In the genomic region with DNA sequence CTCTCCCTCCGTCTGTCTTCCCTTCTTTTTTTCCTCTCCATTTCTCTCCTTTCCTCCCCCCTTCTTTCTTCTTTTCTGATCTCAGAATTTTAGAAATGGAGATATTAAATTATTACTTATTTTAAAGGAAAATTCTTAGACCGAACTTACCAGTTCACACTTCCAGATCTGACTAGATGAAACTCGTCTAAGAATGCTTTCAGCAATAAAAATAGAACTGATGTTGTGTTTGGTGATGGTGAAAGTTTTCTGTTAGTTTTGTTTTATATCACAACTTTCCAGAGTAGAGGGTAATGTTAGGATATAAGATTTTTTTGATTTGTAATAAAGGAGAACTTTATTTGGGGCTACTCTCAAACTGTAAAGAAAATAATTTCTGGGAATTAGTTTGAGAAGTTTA, we compare ENCODE assay signal across 26 cellular contexts.
A peak's percentile ranks its signal among the peaks of the same experiment; 100 is the strongest.
DNase-seq lines count a peak whose midpoint lies in the region; ATAC-seq, FAIRE-seq and TF ChIP-seq lines count a peak whose summit lies in the region.
"Had no signal": no experiment of that assay in that cellular context is flagged by ENCODE, and none has a peak within 500 bp of the region (broad histone marks: within the 10 kb centered on the region; RNA-seq: fewer than 3 reads in every experiment).

No MANE protein-coding gene starts in this region.

- ATAC-seq in GM18870 (IDR thresholded peaks at IDR 0.05; ENCODE audit: unreplicated experiment) (peak; percentile 67), GM21786 (IDR thresholded peaks at IDR 0.05; ENCODE audit: unreplicated experiment) (peak; percentile 58), GM21528 (IDR thresholded peaks at IDR 0.05; ENCODE audit: low FRiP score, unreplicated experiment) (no peak), HG03196 (IDR thresholded peaks at IDR 0.05; ENCODE audit: unreplicated experiment) (no peak)
- ATAC-seq: WTC11 had no signal

- no peak overlapping the region for H3K27ac ChIP-seq in OCI-LY3 (ENCODE audit: low read length)
- H3K27ac ChIP-seq: BLaER1, brain microvascular endothelial cell, colonic mucosa, suprapubic skin, uterus had no signal

- no peak overlapping the region for H2AFZ ChIP-seq in OCI-LY3 (ENCODE audit: low read depth, low read length)

- H3K27me3 ChIP-seq in OCI-LY3 (ENCODE audit: low read depth, low read length): no peaks in the 10 kb centered on the region
- H3K27me3 ChIP-seq: BLaER1, brain microvascular endothelial cell, colonic mucosa, suprapubic skin, uterus had no signal

- no peak for FAIRE-seq in D721Med (lab: Jason Lieb, UNC)

- H3K9ac ChIP-seq in OCI-LY3 (ENCODE audit: low read length): peak overlapping the region; percentile 1; the same call in 1 of the 2 replicates
- H3K9ac ChIP-seq: BLaER1, SK-N-SH had no signal

- peaks cover 4% of the 10 kb centered on the region; the same call in 1 of the 2 replicates for H3K9me3 ChIP-seq in OCI-LY3 (ENCODE audit: insufficient read depth, low read length)
- H3K9me3 ChIP-seq: colonic mucosa, SK-N-SH, suprapubic skin, uterus had no signal

- DNase-seq in GM12865 (ENCODE audit: low read depth) (peak; percentile 21), D721Med (ENCODE audit: insufficient read length, low spot score) (no peak), HuH-7.5 (ENCODE audit: low spot score) (no peak)
- DNase-seq: activated CD4-positive, alpha-beta T cell treated with anti-CD3 and anti-CD28 coated beads, Interleukin-2, amount 50 U/mL, for 48 hours; activated gamma-delta T cell treated with Interleukin-2 at 50 U/mL for 16 hours; brain microvascular endothelial cell; colonic mucosa; COR-L47; DMS79 treated with DMSO at 0.1 percent for 48 hours; KBM-7; mammary epithelial cell; MM.1S; NCI-H1436 treated with DMSO at 0.1 percent for 48 hours; NCI-H69; RPMI8226; SK-N-SH; T1000; uterus had no signal

- H4K20me1 ChIP-seq in OCI-LY3 (ENCODE audit: insufficient read depth, low read length): no peaks in the 10 kb centered on the region
- H4K20me1 ChIP-seq: BLaER1 had no signal

- H3K4me3 ChIP-seq in GM12865 (ENCODE audit: low read depth, low read length) (no peak overlapping the region), OCI-LY3 (ENCODE audit: low read length) (peak overlapping the region; percentile 7; the same call in 1 of the 2 replicates)
- H3K4me3 ChIP-seq: BLaER1, colonic mucosa, suprapubic skin, uterus had no signal

- H3K36me3 ChIP-seq in OCI-LY3 (replicated peaks; ENCODE audit: low read depth, low read length): peaks cover 26% of the 10 kb centered on the region
- H3K36me3 ChIP-seq: colonic mucosa, uterus had no signal

- peak overlapping the region; percentile 41 for H3K4me2 ChIP-seq in OCI-LY3 (ENCODE audit: low read length)
- H3K4me2 ChIP-seq: BLaER1, SK-N-SH had no signal

- no peaks in the 10 kb centered on the region for H3K79me2 ChIP-seq in OCI-LY3 (ENCODE audit: low read length)

- peaks cover 26% of the 10 kb centered on the region for H3K4me1 ChIP-seq in OCI-LY3 (ENCODE audit: low read length)
- H3K4me1 ChIP-seq: colonic mucosa, suprapubic skin, uterus had no signal

- TF ChIP-seq CTCF in GM12865 (IDR thresholded peaks at IDR 0.05; ENCODE audit: insufficient read depth, low read depth, low read length, missing control alignments) (no peak), OCI-LY3 (IDR thresholded peaks at IDR 0.05; ENCODE audit: low read depth, low read length) (no peak), D721Med (IDR thresholded peaks at IDR 0.05; ENCODE audit: insufficient read depth, missing control alignments) (no peak)

Comparison
In these comparisons a context has a peak if more than half of its experiments do, and no peak if none do; other contexts are left out.
1. ATAC-seq: peak in GM18870 (single experiment) and GM21786 (single experiment); none in GM21528 (single experiment) and HG03196 (single experiment).